ENCODE assay signal across 1 cellular context in the genomic region with DNA sequence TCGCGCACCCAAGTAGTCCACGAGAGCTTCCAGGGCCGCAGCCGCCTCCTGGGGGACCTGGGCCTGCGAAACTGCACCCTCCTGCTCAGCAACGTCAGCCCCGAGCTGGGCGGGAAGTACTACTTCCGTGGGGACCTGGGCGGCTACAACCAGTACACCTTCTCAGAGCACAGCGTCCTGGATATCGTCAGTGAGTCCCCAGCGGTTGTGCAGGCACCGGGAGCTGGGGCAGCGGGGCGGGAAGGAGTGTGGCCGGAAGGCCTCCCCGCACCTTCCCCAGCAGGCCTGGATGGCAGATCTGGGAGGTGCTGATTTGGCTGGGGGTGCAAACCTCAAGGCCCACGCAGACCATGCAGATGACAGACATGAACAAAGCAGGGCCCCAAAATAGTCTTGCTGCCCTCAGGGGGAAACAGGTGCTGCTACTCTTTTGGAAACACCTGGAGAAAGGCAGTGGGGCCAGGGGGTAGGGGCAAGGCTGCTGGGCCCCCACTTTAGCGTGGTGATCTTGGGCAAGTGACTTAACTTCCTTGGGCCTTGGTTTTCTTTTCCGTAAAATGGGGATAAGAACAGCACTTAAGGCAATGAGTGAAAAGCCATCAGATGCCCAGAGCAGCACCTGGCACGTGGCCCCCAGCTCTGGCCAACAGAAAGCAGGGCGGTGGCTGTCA.
TF ChIP-seq lines count a peak whose summit lies in the region.

No MANE protein-coding gene starts in this region.

TF ChIP-seq in GM12878, 131 proteins besides CTCF, POLR2A, EP300 and RAD21 (continued from another document and continues in another):
- TF ChIP-seq FOS (IDR thresholded peaks at IDR 0.05; ENCODE audit: borderline replicate concordance, extremely low read depth, insufficient read length) (no peak), IRF4 (IDR thresholded peaks at IDR 0.05; ENCODE audit: low read depth, low read length) (no peak), IKZF2 (IDR thresholded peaks at IDR 0.05) (peak; percentile 70 to 78; a peak in 3 of 4 replicates), HCFC1 (IDR thresholded peaks at IDR 0.05; ENCODE audit: low read length) (no peak), YBX1 (IDR thresholded peaks at IDR 0.05) (no peak), BRCA1 (IDR thresholded peaks at IDR 0.05; ENCODE audit: low read depth, low read length) (no peak), KDM1A (IDR thresholded peaks at IDR 0.05; ENCODE audit: borderline replicate concordance) (no peak), LARP7 (IDR thresholded peaks at IDR 0.05) (no peak; the same call in 1 of the 2 replicates), MTA2 (IDR thresholded peaks at IDR 0.05; ENCODE audit: low read depth) (peak; percentile 36; the same call in 1 of the 2 replicates), ZNF207 (IDR thresholded peaks at IDR 0.05; ENCODE audit: borderline replicate concordance) (no peak), NFXL1 (IDR thresholded peaks at IDR 0.05; ENCODE audit: borderline replicate concordance) (no peak), SPI1 (IDR thresholded peaks at IDR 0.05; ENCODE audit: borderline replicate concordance, insufficient read depth, low read depth, low read length) (no peak), RELB (IDR thresholded peaks at IDR 0.05; ENCODE audit: low read depth) (no peak), ZBED1 (IDR thresholded peaks at IDR 0.05; ENCODE audit: borderline replicate concordance) (no peak), SREBF1 (IDR thresholded peaks at IDR 0.05; ENCODE audit: low read length) (no peak), CEBPB (IDR thresholded peaks at IDR 0.05; ENCODE audit: borderline replicate concordance in 1 of 2, low read depth in 2 of 2, low read length in 2 of 2) (no peak), MEF2A (IDR thresholded peaks at IDR 0.05; ENCODE audit: insufficient read depth, low read depth, low read length) (peak; percentile 83), ESRRA (IDR thresholded peaks at IDR 0.05; ENCODE audit: low read length) (no peak), TAF1 (IDR thresholded peaks at IDR 0.05; ENCODE audit: borderline replicate concordance, low read depth, low read length) (no peak), GABPA (IDR thresholded peaks at IDR 0.05; ENCODE audit: low read depth) (no peak), SMC3 (IDR thresholded peaks at IDR 0.05; ENCODE audit: borderline replicate concordance, low read length) (no peak), RAD51 (IDR thresholded peaks at IDR 0.05) (no peak), ZNF622 (IDR thresholded peaks at IDR 0.05) (no peak), JUNB (IDR thresholded peaks at IDR 0.05) (no peak), CHD1 (IDR thresholded peaks at IDR 0.05; ENCODE audit: low read depth, low read length) (no peak), CHD2 (IDR thresholded peaks at IDR 0.05; ENCODE audit: borderline replicate concordance, low read depth, low read length) (no peak), ZBTB33 (IDR thresholded peaks at IDR 0.05) (no peak), HDAC6 (IDR thresholded peaks at IDR 0.05; ENCODE audit: unreplicated experiment) (no peak), STAT1 (conservative IDR thresholded peaks at IDR 0.05) (no peak), EGR1 (IDR thresholded peaks at IDR 0.05; ENCODE audit: borderline replicate concordance in 1 of 2, low read depth in 2 of 2, low read length in 2 of 2) (peak in 1 of 2 experiments; percentile 58; a peak in 1 of 3 replicates), BCL11A (IDR thresholded peaks at IDR 0.05; ENCODE audit: low read depth, low read length) (no peak), NRF1 (conservative IDR thresholded peaks at IDR 0.05; ENCODE audit: low read depth, low read length) (no peak), SREBF2 (IDR thresholded peaks at IDR 0.05; ENCODE audit: low read length) (no peak), ZNF384 (IDR thresholded peaks at IDR 0.05; ENCODE audit: borderline replicate concordance, low read depth, low read length) (no peak), JUND (IDR thresholded peaks at IDR 0.05; ENCODE audit: low read depth, low read length) (no peak), CREM (IDR thresholded peaks at IDR 0.05; ENCODE audit: low read depth) (peak; percentile 60), RBBP5 (conservative IDR thresholded peaks at IDR 0.05) (no peak), YY1 (IDR thresholded peaks at IDR 0.05; ENCODE audit: low read depth, low read length) (0 out of 2 replicates have a peak, but pooled peaks have one; percentile 29), GATAD2B (conservative IDR thresholded peaks at IDR 0.05; ENCODE audit: low read depth) (0 out of 2 replicates have a peak, but pooled peaks have one; percentile 71), MXI1 (IDR thresholded peaks at IDR 0.05; ENCODE audit: low read depth, low read length) (no peak), CBX3 (IDR thresholded peaks at IDR 0.05; ENCODE audit: borderline replicate concordance, low read depth) (no peak), NR2C1 (IDR thresholded peaks at IDR 0.05) (no peak), PRDM15 (CRISPR knock-in tag; IDR thresholded peaks at IDR 0.05) (no peak), RFX5 (IDR thresholded peaks at IDR 0.05; ENCODE audit: low read depth, low read length) (no peak), SUPT20H (IDR thresholded peaks at IDR 0.05; ENCODE audit: borderline replicate concordance, control insufficient read depth, low read depth, low read length) (no peak)
- TF ChIP-seq, protein P1, sequence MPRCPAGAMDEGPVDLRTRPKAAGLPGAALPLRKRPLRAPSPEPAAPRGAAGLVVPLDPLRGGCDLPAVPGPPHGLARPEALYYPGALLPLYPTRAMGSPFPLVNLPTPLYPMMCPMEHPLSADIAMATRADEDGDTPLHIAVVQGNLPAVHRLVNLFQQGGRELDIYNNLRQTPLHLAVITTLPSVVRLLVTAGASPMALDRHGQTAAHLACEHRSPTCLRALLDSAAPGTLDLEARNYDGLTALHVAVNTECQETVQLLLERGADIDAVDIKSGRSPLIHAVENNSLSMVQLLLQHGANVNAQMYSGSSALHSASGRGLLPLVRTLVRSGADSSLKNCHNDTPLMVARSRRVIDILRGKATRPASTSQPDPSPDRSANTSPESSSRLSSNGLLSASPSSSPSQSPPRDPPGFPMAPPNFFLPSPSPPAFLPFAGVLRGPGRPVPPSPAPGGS (IDR thresholded peaks at IDR 0.05; ENCODE audit: borderline replicate concordance, insufficient read depth, low read depth, low read length, poor library complexity, severe bottlenecking): no peak
- TF ChIP-seq, protein P2, sequence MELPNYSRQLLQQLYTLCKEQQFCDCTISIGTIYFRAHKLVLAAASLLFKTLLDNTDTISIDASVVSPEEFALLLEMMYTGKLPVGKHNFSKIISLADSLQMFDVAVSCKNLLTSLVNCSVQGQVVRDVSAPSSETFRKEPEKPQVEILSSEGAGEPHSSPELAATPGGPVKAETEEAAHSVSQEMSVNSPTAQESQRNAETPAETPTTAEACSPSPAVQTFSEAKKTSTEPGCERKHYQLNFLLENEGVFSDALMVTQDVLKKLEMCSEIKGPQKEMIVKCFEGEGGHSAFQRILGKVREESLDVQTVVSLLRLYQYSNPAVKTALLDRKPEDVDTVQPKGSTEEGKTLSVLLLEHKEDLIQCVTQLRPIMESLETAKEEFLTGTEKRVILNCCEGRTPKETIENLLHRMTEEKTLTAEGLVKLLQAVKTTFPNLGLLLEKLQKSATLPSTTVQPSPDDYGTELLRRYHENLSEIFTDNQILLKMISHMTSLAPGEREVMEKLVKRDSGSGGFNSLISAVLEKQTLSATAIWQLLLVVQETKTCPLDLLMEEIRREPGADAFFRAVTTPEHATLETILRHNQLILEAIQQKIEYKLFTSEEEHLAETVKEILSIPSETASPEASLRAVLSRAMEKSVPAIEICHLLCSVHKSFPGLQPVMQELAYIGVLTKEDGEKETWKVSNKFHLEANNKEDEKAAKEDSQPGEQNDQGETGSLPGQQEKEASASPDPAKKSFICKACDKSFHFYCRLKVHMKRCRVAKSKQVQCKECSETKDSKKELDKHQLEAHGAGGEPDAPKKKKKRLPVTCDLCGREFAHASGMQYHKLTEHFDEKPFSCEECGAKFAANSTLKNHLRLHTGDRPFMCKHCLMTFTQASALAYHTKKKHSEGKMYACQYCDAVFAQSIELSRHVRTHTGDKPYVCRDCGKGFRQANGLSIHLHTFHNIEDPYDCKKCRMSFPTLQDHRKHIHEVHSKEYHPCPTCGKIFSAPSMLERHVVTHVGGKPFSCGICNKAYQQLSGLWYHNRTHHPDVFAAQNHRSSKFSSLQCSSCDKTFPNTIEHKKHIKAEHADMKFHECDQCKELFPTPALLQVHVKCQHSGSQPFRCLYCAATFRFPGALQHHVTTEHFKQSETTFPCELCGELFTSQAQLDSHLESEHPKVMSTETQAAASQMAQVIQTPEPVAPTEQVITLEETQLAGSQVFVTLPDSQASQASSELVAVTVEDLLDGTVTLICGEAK (IDR thresholded peaks at IDR 0.05; ENCODE audit: borderline replicate concordance): no peak
- TF ChIP-seq, protein P3, sequence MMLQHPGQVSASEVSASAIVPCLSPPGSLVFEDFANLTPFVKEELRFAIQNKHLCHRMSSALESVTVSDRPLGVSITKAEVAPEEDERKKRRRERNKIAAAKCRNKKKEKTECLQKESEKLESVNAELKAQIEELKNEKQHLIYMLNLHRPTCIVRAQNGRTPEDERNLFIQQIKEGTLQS (IDR thresholded peaks at IDR 0.05; ENCODE audit: borderline replicate concordance, extremely low read depth, low read depth, low read length): no peak
- TF ChIP-seq, protein P4, sequence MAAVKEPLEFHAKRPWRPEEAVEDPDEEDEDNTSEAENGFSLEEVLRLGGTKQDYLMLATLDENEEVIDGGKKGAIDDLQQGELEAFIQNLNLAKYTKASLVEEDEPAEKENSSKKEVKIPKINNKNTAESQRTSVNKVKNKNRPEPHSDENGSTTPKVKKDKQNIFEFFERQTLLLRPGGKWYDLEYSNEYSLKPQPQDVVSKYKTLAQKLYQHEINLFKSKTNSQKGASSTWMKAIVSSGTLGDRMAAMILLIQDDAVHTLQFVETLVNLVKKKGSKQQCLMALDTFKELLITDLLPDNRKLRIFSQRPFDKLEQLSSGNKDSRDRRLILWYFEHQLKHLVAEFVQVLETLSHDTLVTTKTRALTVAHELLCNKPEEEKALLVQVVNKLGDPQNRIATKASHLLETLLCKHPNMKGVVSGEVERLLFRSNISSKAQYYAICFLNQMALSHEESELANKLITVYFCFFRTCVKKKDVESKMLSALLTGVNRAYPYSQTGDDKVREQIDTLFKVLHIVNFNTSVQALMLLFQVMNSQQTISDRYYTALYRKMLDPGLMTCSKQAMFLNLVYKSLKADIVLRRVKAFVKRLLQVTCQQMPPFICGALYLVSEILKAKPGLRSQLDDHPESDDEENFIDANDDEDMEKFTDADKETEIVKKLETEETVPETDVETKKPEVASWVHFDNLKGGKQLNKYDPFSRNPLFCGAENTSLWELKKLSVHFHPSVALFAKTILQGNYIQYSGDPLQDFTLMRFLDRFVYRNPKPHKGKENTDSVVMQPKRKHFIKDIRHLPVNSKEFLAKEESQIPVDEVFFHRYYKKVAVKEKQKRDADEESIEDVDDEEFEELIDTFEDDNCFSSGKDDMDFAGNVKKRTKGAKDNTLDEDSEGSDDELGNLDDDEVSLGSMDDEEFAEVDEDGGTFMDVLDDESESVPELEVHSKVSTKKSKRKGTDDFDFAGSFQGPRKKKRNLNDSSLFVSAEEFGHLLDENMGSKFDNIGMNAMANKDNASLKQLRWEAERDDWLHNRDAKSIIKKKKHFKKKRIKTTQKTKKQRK (IDR thresholded peaks at IDR 0.05; ENCODE audit: low read depth, low read length): no peak
